In genomic region chr11:116800610-116801009, GRCh38 we compare ENCODE assay signal across 22 cellular contexts. TPM values are rescaled to one million over a fixed set of nuclear protein-coding genes. Genes with fewer than 3 reads are reported as not detected.
DNase-seq lines count a peak whose midpoint lies in the region; ATAC-seq, FAIRE-seq and TF ChIP-seq lines count a peak whose summit lies in the region.
"Had no signal": no experiment of that assay in that cellular context is flagged by ENCODE, and none has a peak within 500 bp of the region (broad histone marks: within the 10 kb centered on the region; RNA-seq: fewer than 3 reads in every experiment).

No MANE protein-coding gene starts in this region.

- H3K4me3 Mint-ChIP-seq in GM23338: no peak overlapping the region
- H3K4me3 Mint-ChIP-seq: CD14-positive monocyte; CD4-positive, alpha-beta memory T cell; HFFc6 had no signal

- H3K27ac Mint-ChIP-seq in GM23338: no peak overlapping the region; the same call in 1 of the 2 replicates
- H3K27ac Mint-ChIP-seq: CD14-positive monocyte; CD4-positive, alpha-beta memory T cell; HFFc6 had no signal

- H2AFZ ChIP-seq in GM23338: peak overlapping the region; percentile 75; the same call in 1 of the 2 replicates
- H2AFZ ChIP-seq in K562 (ENCODE audit: low read depth, low read length): no peak overlapping the region
- H2AFZ ChIP-seq: GM23248 had no signal

- WGBS in A549 (ENCODE audit: missing lambda C conversion rate): 98% methylated on average over 2 of the region's 2 CpGs
- 62% methylated on average over 2 of the region's 2 CpGs for WGBS in K562 (ENCODE audit: insufficient coverage, low coverage, missing lambda C conversion rate)

- H3K4me1 Mint-ChIP-seq in GM23338: no peaks in the 10 kb centered on the region
- H3K4me1 Mint-ChIP-seq: CD14-positive monocyte; CD4-positive, alpha-beta memory T cell had no signal

- H3K9me3 ChIP-seq in A549 (no peaks in the 10 kb centered on the region), K562 (replicated peaks; ENCODE audit: control insufficient read depth, insufficient read depth, low read depth, low read length) (no peaks in the 10 kb centered on the region)
- H3K9me3 ChIP-seq: BLaER1 had no signal

- H3K36me3 Mint-ChIP-seq in GM23338 (ENCODE audit: low read depth): no peaks in the 10 kb centered on the region
- H3K36me3 Mint-ChIP-seq: CD14-positive monocyte; CD4-positive, alpha-beta memory T cell had no signal

- intact Hi-C loops in K562 (cut with micrococcal nuclease): no loop called here

- H3K27me3 ChIP-seq in GM23338 (ENCODE audit: insufficient read depth): no peaks in the 10 kb centered on the region
- H3K27me3 ChIP-seq in K562 (ENCODE audit: control insufficient read depth in 2 of 2, insufficient read depth in 2 of 2, low read length in 2 of 2): no peaks in the 10 kb centered on the region; a peak in 1 of 5 replicates
- H3K27me3 ChIP-seq: BLaER1 had no signal

- FAIRE-seq in A549 (lab: Jason Lieb, UNC) (no peak), K562 (lab: Jason Lieb, UNC) (no peak)
- FAIRE-seq: A204.1, GM12892, GM18507, HTR-8/SVneo had no signal

- H3K4me1 ChIP-seq in A549: 0 out of 3 replicates have a peak, but pooled peaks cover 3% of the 10 kb centered on the region
- H3K4me1 ChIP-seq in GM23338 (ENCODE audit: insufficient read depth): no peaks in the 10 kb centered on the region
- peaks cover 3 to 7% of the 10 kb centered on the region in 2 experiments; a peak in 4 of 5 replicates for H3K4me1 ChIP-seq in K562 (replicated peaks in 1 of 2; ENCODE audit: control insufficient read depth in 2 of 2, insufficient read depth in 2 of 2, low read length in 2 of 2)
- H3K4me1 ChIP-seq: BLaER1 had no signal

- H3K79me2 ChIP-seq in GM23338 (replicated peaks; ENCODE audit: insufficient read depth) (no peaks in the 10 kb centered on the region), K562 (ENCODE audit: control insufficient read depth, insufficient read depth, low read length) (no peaks in the 10 kb centered on the region)

- CTCF ChIA-PET in A549 (lab: Yijun Ruan, JAX): interaction anchor here (0.9 to 1.5 kb wide), 2 partner anchors 10 to 306 kb away, joined by 6 to 9 read pairs; partner anchors contain the start of gene APOA5
- CTCF ChIA-PET in K562 (lab: Yijun Ruan, JAX; ENCODE audit: low intra/inter-chr PET ratio): no interaction called here

- H3K9me3 Mint-ChIP-seq in GM23338: no peaks in the 10 kb centered on the region
- H3K9me3 Mint-ChIP-seq: CD4-positive, alpha-beta memory T cell; HFFc6 had no signal

- TF ChIP-seq EP300 in A549 (IDR thresholded peaks at IDR 0.05) (no peak), K562 (IDR thresholded peaks at IDR 0.05; ENCODE audit: low read length) (no peak)

- POLR2A ChIA-PET in A549 (lab: Yijun Ruan, JAX): no interaction called here
- POLR2A ChIA-PET in K562 (lab: Yijun Ruan, JAX): interaction anchor here (1.5 kb wide), 1 partner anchor 14 kb away, joined by 4 read pairs; no protein-coding TSS in a partner anchor

- TF ChIP-seq CTCF in A549 (IDR thresholded peaks at IDR 0.05) (no peak), GM23338 (conservative IDR thresholded peaks at IDR 0.05; ENCODE audit: low read depth in 2 of 2) (no peak), K562 (IDR thresholded peaks at IDR 0.05 in 2 of 3, conservative IDR thresholded peaks at IDR 0.05 in 1 of 3; ENCODE audit: insufficient read depth in 2 of 3, low read depth in 1 of 3, low read length in 3 of 3) (no peak)

- no peak for DNase-seq in A549 (ENCODE audit: low read depth in 1 of 2, low spot score in 1 of 2)
- DNase-seq in GM23338 (ENCODE audit: low spot score): no peak
- no peak for DNase-seq in K562 (ENCODE audit: extremely low read depth in 1 of 4, low spot score in 3 of 4)
- DNase-seq in inferior parietal cortex (ENCODE audit: extremely low spot score): no peak
- DNase-seq: CD4-positive, alpha-beta memory T cell; DMS153; DMS79; GDM1; GM23248; H7; HFFc6 had no signal

- no peaks in the 10 kb centered on the region for H3K36me3 ChIP-seq in GM23338 (ENCODE audit: insufficient read depth)
- no peaks in the 10 kb centered on the region for H3K36me3 ChIP-seq in K562 (ENCODE audit: control insufficient read depth, insufficient read depth, low read length)
- H3K36me3 ChIP-seq: BLaER1 had no signal

- H3K9ac ChIP-seq in K562 (ENCODE audit: insufficient read depth in 1 of 2, low read depth in 2 of 2, low read length in 2 of 2): no peak overlapping the region
- H3K9ac ChIP-seq: BLaER1, GM23248, KMS-11 had no signal

- in situ Hi-C loops in K562 (cut with MboI): no loop called here

- H3K9me2 ChIP-seq in GM23338 (ENCODE audit: insufficient read depth): peaks cover 6% of the 10 kb centered on the region; the same call in 1 of the 2 replicates

- BruUV-seq in K562 (replicated peaks; lab: Mats Ljungman, UMichigan): no TSS peak

- H3K27me3 Mint-ChIP-seq in GM23338 (ENCODE audit: insufficient read depth, low read depth, poor library complexity): no peaks in the 10 kb centered on the region

- no peaks in the 10 kb centered on the region for H3K9me1 ChIP-seq in K562 (ENCODE audit: control insufficient read depth, insufficient read depth, low read length)

- TF ChIP-seq RAD21 in A549 (conservative IDR thresholded peaks at IDR 0.05 in 1 of 2, IDR thresholded peaks at IDR 0.05 in 1 of 2) (no peak), K562 (CRISPR knock-in tag; conservative IDR thresholded peaks at IDR 0.05 in 1 of 2, IDR thresholded peaks at IDR 0.05 in 1 of 2) (no peak)

- H3K27ac ChIP-seq in A549 (no peak overlapping the region), GM23338 (ENCODE audit: low read depth) (no peak overlapping the region), K562 (ENCODE audit: extremely low read depth, low read depth, low read length) (no peak overlapping the region)
- H3K27ac ChIP-seq: BLaER1, GM23248, KMS-11 had no signal

- H3K4me2 ChIP-seq in A549: no peak overlapping the region
- no peak overlapping the region for H3K4me2 ChIP-seq in GM23338
- H3K4me2 ChIP-seq in K562 (ENCODE audit: insufficient read depth, low read length): no peak overlapping the region
- H3K4me2 ChIP-seq: BLaER1, KMS-11 had no signal

- TF ChIP-seq POLR2A in A549 (IDR thresholded peaks at IDR 0.05; ENCODE audit: low read length) (no peak), K562 (conservative IDR thresholded peaks at IDR 0.05) (no peak)

- H4K20me1 ChIP-seq in GM23338 (replicated peaks; ENCODE audit: insufficient read depth): no peaks in the 10 kb centered on the region
- no peaks in the 10 kb centered on the region for H4K20me1 ChIP-seq in K562 (replicated peaks; ENCODE audit: control insufficient read depth, insufficient read depth, low read length)
- H4K20me1 ChIP-seq: BLaER1 had no signal

- H3K4me3 ChIP-seq in A549: no peak overlapping the region
- H3K4me3 ChIP-seq in GM23338: no peak overlapping the region
- no peak overlapping the region for H3K4me3 ChIP-seq in K562
- H3K4me3 ChIP-seq: BLaER1, GM23248 had no signal

- H3F3A ChIP-seq in GM23338 (replicated peaks; ENCODE audit: low read depth): no peaks in the 10 kb centered on the region

- ATAC-seq in A549 (no peak), GM23338 (no peak), K562 (no peak), HG03025 (IDR thresholded peaks at IDR 0.05; ENCODE audit: low FRiP score, unreplicated experiment) (no peak)
- ATAC-seq: HCT116 had no signal

RNA-seq across cellular contexts. Expression of gene APOA5, which starts 8.9 kb away (rescaled TPM):
- polyA plus RNA-seq in A549 (2011; rRNA removed) (not detected in 2 replicates), A549 (2017; fragmentation: RNase III; extraction: RNeasy Plus Mini Kit Qiagen cat#74134 plus additional on column Dnase treatment) (not detected in 3 replicates), GM23338 (2016; fragmentation: Nextera tagmentation; extraction: Ambion mirVana) (0.18 TPM in 1 of 2 replicates, not detected in the other), K562 (2011; rRNA removed) (not detected in 2 replicates), K562 (2014; fragmentation: Illumina TruSeq; extraction: Trizol) (not detected in 2 replicates), K562 (2014; fragmentation: Nextera tagmentation; extraction: Ambion mirVana) (not detected), K562 (2014; rRNA removed) (not detected in 2 replicates)
- not detected in 2 replicates for polyA plus RNA-seq in A549 (2012; cell fraction: cytosol; rRNA removed)
- not detected in 2 replicates for polyA plus RNA-seq in A549 (2012; cell fraction: nucleus; rRNA removed)
- not detected in 2 replicates for polyA minus RNA-seq in A549 (2011; rRNA and poly(A)+ RNA removed)
- 0.16 and 0.35 TPM in 2 replicates for total RNA-seq in GM23338 (2014; rRNA removed; shearing (Covaris generic))
- total RNA-seq in K562 (2011; cell fraction: chromatin; rRNA removed; ENCODE audit: low replicate concordance): not detected in 2 replicates
- not detected in 2 replicates for total RNA-seq in K562 (2011; cell fraction: nucleolus; rRNA removed)
- total RNA-seq in K562 (2011; cell fraction: nucleoplasm; rRNA removed): not detected in 2 replicates
- total RNA-seq in K562 (2014; rRNA removed) (not detected in 2 replicates), K562 (2014; rRNA removed; fragmentation: Illumina TruSeq; extraction: Trizol) (not detected in 2 replicates), K562 (2015; rRNA removed; fragmentation: Illumina TruSeq; extraction: Trizol) (not detected in 2 replicates), K562 (2021) (0.67 TPM in 1 of 2 replicates, not detected in the other)
- polyA plus RNA-seq in K562 (2011; cell fraction: cytosol; rRNA removed): 0.03 TPM in 1 of 2 replicates, not detected in the other
- polyA plus RNA-seq in K562 (2011; cell fraction: nucleus; rRNA removed): not detected in 2 replicates
- not detected in 2 replicates for polyA plus RNA-seq in K562 (2012)
- not detected in 2 replicates for polyA minus RNA-seq in K562 (2011; rRNA and poly(A)+ RNA removed)
- not detected in 2 replicates for polyA minus RNA-seq in K562 (2011; cell fraction: cytosol; rRNA and poly(A)+ RNA removed)
- polyA minus RNA-seq in K562 (2011; cell fraction: nucleus; rRNA and poly(A)+ RNA removed): not detected in 2 replicates
- total RNA-seq: CD4-positive, alpha-beta memory T cell; Daoy; GM23248; HFFc6 had no signal
- polyA plus RNA-seq: AG04450; CD14-positive monocyte; CD4-positive, alpha-beta memory T cell; GM23248 had no signal

RNA-seq across cellular contexts. Expression of gene ZPR1, which starts 12.8 kb away (rescaled TPM):
- polyA plus RNA-seq in A549 (2011; rRNA removed): 65.6 and 77.5 TPM in 2 replicates
- 28.6 and 32.9 TPM in 2 replicates for polyA plus RNA-seq in A549 (2012; cell fraction: cytosol; rRNA removed)
- polyA plus RNA-seq in A549 (2012; cell fraction: nucleus; rRNA removed): 18.8 and 25.2 TPM in 2 replicates
- 42.2 to 49.0 TPM (median 44.1 TPM) in 3 replicates for polyA plus RNA-seq in A549 (2017; fragmentation: RNase III; extraction: RNeasy Plus Mini Kit Qiagen cat#74134 plus additional on column Dnase treatment)
- polyA minus RNA-seq in A549 (2011; rRNA and poly(A)+ RNA removed): 48.3 and 58.4 TPM in 2 replicates
- total RNA-seq in GM23338 (2014; rRNA removed; shearing (Covaris generic)): 52.0 and 96.7 TPM in 2 replicates
- polyA plus RNA-seq in GM23338 (2016; fragmentation: Nextera tagmentation; extraction: Ambion mirVana): 46.8 and 55.4 TPM in 2 replicates
- 120 and 142 TPM in 2 replicates for total RNA-seq in K562 (2011; cell fraction: chromatin; rRNA removed; ENCODE audit: low replicate concordance)
- total RNA-seq in K562 (2011; cell fraction: nucleolus; rRNA removed): 64.1 and 76.7 TPM in 2 replicates
- total RNA-seq in K562 (2011; cell fraction: nucleoplasm; rRNA removed): 77.9 and 94.5 TPM in 2 replicates
- total RNA-seq in K562 (2014; rRNA removed): 67.0 and 80.2 TPM in 2 replicates
- total RNA-seq in K562 (2014; rRNA removed; fragmentation: Illumina TruSeq; extraction: Trizol): 94.1 and 104 TPM in 2 replicates
- 83.8 and 85.1 TPM in 2 replicates for total RNA-seq in K562 (2015; rRNA removed; fragmentation: Illumina TruSeq; extraction: Trizol)
- total RNA-seq in K562 (2021): 83.8 and 88.6 TPM in 2 replicates
- 89.3 and 120 TPM in 2 replicates for polyA plus RNA-seq in K562 (2011; rRNA removed)
- polyA plus RNA-seq in K562 (2011; cell fraction: cytosol; rRNA removed): 55.3 and 65.6 TPM in 2 replicates
- 95.7 and 103 TPM in 2 replicates for polyA plus RNA-seq in K562 (2011; cell fraction: nucleus; rRNA removed)
- polyA plus RNA-seq in K562 (2012): 50.1 and 76.2 TPM in 2 replicates
- polyA plus RNA-seq in K562 (2014; fragmentation: Illumina TruSeq; extraction: Trizol): 83.9 and 96.8 TPM in 2 replicates
- polyA plus RNA-seq in K562 (2014; fragmentation: Nextera tagmentation; extraction: Ambion mirVana): 10 to 100 TPM; 13.0 to 17.2 TPM
- 66.3 and 77.5 TPM in 2 replicates for polyA plus RNA-seq in K562 (2014; rRNA removed)
- polyA minus RNA-seq in K562 (2011; rRNA and poly(A)+ RNA removed): 126 and 135 TPM in 2 replicates
- polyA minus RNA-seq in K562 (2011; cell fraction: cytosol; rRNA and poly(A)+ RNA removed): 63.5 and 68.0 TPM in 2 replicates
- 63.0 and 97.1 TPM in 2 replicates for polyA minus RNA-seq in K562 (2011; cell fraction: nucleus; rRNA and poly(A)+ RNA removed)

RNA-seq across cellular contexts. Expression of gene APOA4, which starts 22.5 kb away (rescaled TPM):
- not detected in 2 replicates for polyA plus RNA-seq in A549 (2011; rRNA removed)
- polyA plus RNA-seq in A549 (2012; cell fraction: cytosol; rRNA removed): not detected in 2 replicates
- not detected in 2 replicates for polyA plus RNA-seq in A549 (2012; cell fraction: nucleus; rRNA removed)
- polyA plus RNA-seq in A549 (2017; fragmentation: RNase III; extraction: RNeasy Plus Mini Kit Qiagen cat#74134 plus additional on column Dnase treatment): not detected in 3 replicates
- polyA minus RNA-seq in A549 (2011; rRNA and poly(A)+ RNA removed): not detected in 2 replicates
- not detected in 2 replicates for total RNA-seq in GM23338 (2014; rRNA removed; shearing (Covaris generic))
- not detected in 2 replicates for polyA plus RNA-seq in GM23338 (2016; fragmentation: Nextera tagmentation; extraction: Ambion mirVana)
- total RNA-seq in K562 (2011; cell fraction: chromatin; rRNA removed; ENCODE audit: low replicate concordance): 0.32 TPM in 1 of 2 replicates, not detected in the other
- not detected in 2 replicates for total RNA-seq in K562 (2011; cell fraction: nucleolus; rRNA removed)
- total RNA-seq in K562 (2011; cell fraction: nucleoplasm; rRNA removed): not detected in 2 replicates
- total RNA-seq in K562 (2014; rRNA removed): not detected in 2 replicates
- not detected in 2 replicates for total RNA-seq in K562 (2014; rRNA removed; fragmentation: Illumina TruSeq; extraction: Trizol)
- not detected in 2 replicates for total RNA-seq in K562 (2015; rRNA removed; fragmentation: Illumina TruSeq; extraction: Trizol)
- total RNA-seq in K562 (2021): not detected in 2 replicates
- polyA plus RNA-seq in K562 (2011; rRNA removed): not detected in 2 replicates
- polyA plus RNA-seq in K562 (2011; cell fraction: cytosol; rRNA removed): not detected in 2 replicates
- polyA plus RNA-seq in K562 (2011; cell fraction: nucleus; rRNA removed): not detected in 2 replicates
- 0.10 TPM in 1 of 2 replicates, not detected in the other for polyA plus RNA-seq in K562 (2012)
- polyA plus RNA-seq in K562 (2014; fragmentation: Illumina TruSeq; extraction: Trizol): not detected in 2 replicates
- polyA plus RNA-seq in K562 (2014; fragmentation: Nextera tagmentation; extraction: Ambion mirVana): not detected
- 0.07 and 0.11 TPM in 2 replicates for polyA plus RNA-seq in K562 (2014; rRNA removed)
- not detected in 2 replicates for polyA minus RNA-seq in K562 (2011; rRNA and poly(A)+ RNA removed)
- not detected in 2 replicates for polyA minus RNA-seq in K562 (2011; cell fraction: cytosol; rRNA and poly(A)+ RNA removed)
- polyA minus RNA-seq in K562 (2011; cell fraction: nucleus; rRNA and poly(A)+ RNA removed): not detected in 2 replicates
- total RNA-seq: CD4-positive, alpha-beta memory T cell; Daoy; GM23248; H7; HFFc6 had no signal
- polyA plus RNA-seq: AG04450; CD14-positive monocyte; CD4-positive, alpha-beta memory T cell; GM23248 had no signal

RNA-seq across cellular contexts. Expression of gene BUD13, which starts 27.8 kb away (rescaled TPM):
- polyA plus RNA-seq in A549 (2011; rRNA removed): 12.6 and 16.2 TPM in 2 replicates
- polyA plus RNA-seq in A549 (2012; cell fraction: cytosol; rRNA removed): 8.7 and 9.7 TPM in 2 replicates
- 6.7 and 9.8 TPM in 2 replicates for polyA plus RNA-seq in A549 (2012; cell fraction: nucleus; rRNA removed)
- polyA plus RNA-seq in A549 (2017; fragmentation: RNase III; extraction: RNeasy Plus Mini Kit Qiagen cat#74134 plus additional on column Dnase treatment): 9.8 to 10.9 TPM (median 9.8 TPM) in 3 replicates
- polyA minus RNA-seq in A549 (2011; rRNA and poly(A)+ RNA removed): 18.2 and 19.2 TPM in 2 replicates
- 17.6 and 24.8 TPM in 2 replicates for total RNA-seq in GM23338 (2014; rRNA removed; shearing (Covaris generic))
- polyA plus RNA-seq in GM23338 (2016; fragmentation: Nextera tagmentation; extraction: Ambion mirVana): 13.4 and 17.0 TPM in 2 replicates
- 15.6 and 21.6 TPM in 2 replicates for total RNA-seq in K562 (2011; cell fraction: chromatin; rRNA removed; ENCODE audit: low replicate concordance)
- total RNA-seq in K562 (2011; cell fraction: nucleolus; rRNA removed): 11.8 and 13.9 TPM in 2 replicates
- total RNA-seq in K562 (2011; cell fraction: nucleoplasm; rRNA removed): 14.7 and 15.7 TPM in 2 replicates
- 25.1 and 28.0 TPM in 2 replicates for total RNA-seq in K562 (2014; rRNA removed)
- 20.5 and 24.2 TPM in 2 replicates for total RNA-seq in K562 (2014; rRNA removed; fragmentation: Illumina TruSeq; extraction: Trizol)
- 30.7 and 31.1 TPM in 2 replicates for total RNA-seq in K562 (2015; rRNA removed; fragmentation: Illumina TruSeq; extraction: Trizol)
- 19.9 and 22.9 TPM in 2 replicates for total RNA-seq in K562 (2021)
- 23.9 and 27.1 TPM in 2 replicates for polyA plus RNA-seq in K562 (2011; rRNA removed)
- 22.8 and 30.1 TPM in 2 replicates for polyA plus RNA-seq in K562 (2011; cell fraction: cytosol; rRNA removed)
- polyA plus RNA-seq in K562 (2011; cell fraction: nucleus; rRNA removed): 21.3 and 23.8 TPM in 2 replicates
- 14.8 and 19.9 TPM in 2 replicates for polyA plus RNA-seq in K562 (2012)
- polyA plus RNA-seq in K562 (2014; fragmentation: Illumina TruSeq; extraction: Trizol): 32.5 and 34.1 TPM in 2 replicates
- polyA plus RNA-seq in K562 (2014; fragmentation: Nextera tagmentation; extraction: Ambion mirVana): 10 to 100 TPM in 1 of 2 experiments, 1 to 10 TPM in 1; 9.5 to 10.6 TPM
- polyA plus RNA-seq in K562 (2014; rRNA removed): 27.1 and 28.2 TPM in 2 replicates
- polyA minus RNA-seq in K562 (2011; rRNA and poly(A)+ RNA removed): 34.5 and 34.7 TPM in 2 replicates
- 15.0 and 16.0 TPM in 2 replicates for polyA minus RNA-seq in K562 (2011; cell fraction: cytosol; rRNA and poly(A)+ RNA removed)
- 10.0 and 16.0 TPM in 2 replicates for polyA minus RNA-seq in K562 (2011; cell fraction: nucleus; rRNA and poly(A)+ RNA removed)

RNA-seq across cellular contexts. Expression of gene APOC3, which starts 29.1 kb away (rescaled TPM):
- not detected in 2 replicates for polyA plus RNA-seq in A549 (2011; rRNA removed)
- not detected in 2 replicates for polyA plus RNA-seq in A549 (2012; cell fraction: cytosol; rRNA removed)
- polyA plus RNA-seq in A549 (2012; cell fraction: nucleus; rRNA removed): not detected in 2 replicates
- polyA plus RNA-seq in A549 (2017; fragmentation: RNase III; extraction: RNeasy Plus Mini Kit Qiagen cat#74134 plus additional on column Dnase treatment): not detected in 3 replicates
- polyA minus RNA-seq in A549 (2011; rRNA and poly(A)+ RNA removed): not detected in 2 replicates
- not detected in 2 replicates for total RNA-seq in GM23338 (2014; rRNA removed; shearing (Covaris generic))
- polyA plus RNA-seq in GM23338 (2016; fragmentation: Nextera tagmentation; extraction: Ambion mirVana): not detected in 2 replicates
- not detected in 2 replicates for total RNA-seq in K562 (2011; cell fraction: chromatin; rRNA removed; ENCODE audit: low replicate concordance)
- total RNA-seq in K562 (2011; cell fraction: nucleolus; rRNA removed): not detected in 2 replicates
- total RNA-seq in K562 (2011; cell fraction: nucleoplasm; rRNA removed): not detected in 2 replicates
- total RNA-seq in K562 (2014; rRNA removed): not detected in 2 replicates
- total RNA-seq in K562 (2014; rRNA removed; fragmentation: Illumina TruSeq; extraction: Trizol): not detected in 2 replicates
- not detected in 2 replicates for total RNA-seq in K562 (2015; rRNA removed; fragmentation: Illumina TruSeq; extraction: Trizol)
- total RNA-seq in K562 (2021): 1.1 and 1.7 TPM in 2 replicates
- not detected in 2 replicates for polyA plus RNA-seq in K562 (2011; rRNA removed)
- polyA plus RNA-seq in K562 (2011; cell fraction: cytosol; rRNA removed): not detected in 2 replicates
- polyA plus RNA-seq in K562 (2011; cell fraction: nucleus; rRNA removed): not detected in 2 replicates
- polyA plus RNA-seq in K562 (2012): not detected in 2 replicates
- polyA plus RNA-seq in K562 (2014; fragmentation: Illumina TruSeq; extraction: Trizol): not detected in 2 replicates
- not detected for polyA plus RNA-seq in K562 (2014; fragmentation: Nextera tagmentation; extraction: Ambion mirVana)
- not detected in 2 replicates for polyA plus RNA-seq in K562 (2014; rRNA removed)
- polyA minus RNA-seq in K562 (2011; rRNA and poly(A)+ RNA removed): not detected in 2 replicates
- polyA minus RNA-seq in K562 (2011; cell fraction: cytosol; rRNA and poly(A)+ RNA removed): not detected in 2 replicates
- not detected in 2 replicates for polyA minus RNA-seq in K562 (2011; cell fraction: nucleus; rRNA and poly(A)+ RNA removed)
- total RNA-seq: CD4-positive, alpha-beta memory T cell; Daoy; GM23248; H7; HFFc6 had no signal
- polyA plus RNA-seq: AG04450; CD14-positive monocyte; CD4-positive, alpha-beta memory T cell; GM23248 had no signal

Comparison
In these comparisons a context has a peak if more than half of its experiments do, and no peak if none do; other contexts are left out.
1. Of the 35 proteins assayed by ChIP-seq in both K562 and A549: peak only in K562: none; only in A549: none; in both: MAFK; in neither: 34.